8 cellular contexts compared by ENCODE assay signal in the genomic region with DNA sequence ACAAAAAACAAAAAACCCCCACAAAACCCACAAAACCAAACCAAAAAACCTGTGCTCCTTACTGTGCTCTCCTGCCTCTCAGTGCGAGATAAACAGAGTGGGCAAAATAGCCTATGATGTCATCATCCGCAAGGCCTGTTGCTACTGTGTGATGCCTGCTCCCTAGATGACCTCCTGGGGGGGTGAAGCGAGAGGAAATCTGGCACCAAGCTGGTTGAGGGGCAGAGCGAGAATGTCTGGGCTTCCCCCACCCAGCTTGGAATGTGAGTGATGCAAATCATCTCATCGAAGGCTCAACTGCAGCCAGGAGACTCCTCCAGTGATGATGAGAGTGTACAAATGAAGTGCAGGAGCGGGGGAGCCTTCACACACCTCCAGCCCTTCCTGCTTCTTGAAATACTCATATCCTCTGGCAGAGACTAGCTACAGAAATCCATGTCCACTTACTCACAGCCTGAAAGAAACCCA. TPM values are rescaled to one million over a fixed set of nuclear protein-coding genes. Genes with fewer than 3 reads are reported as not detected.
DNase-seq lines count a peak whose midpoint lies in the region; ATAC-seq, FAIRE-seq and TF ChIP-seq lines count a peak whose summit lies in the region.

No MANE protein-coding gene starts in this region.

- no peak overlapping the region for H3K4me3 Mint-ChIP-seq in activated CD4-positive, alpha-beta T cell treated with anti-CD3 and anti-CD28 coated beads, Interleukin-2, amount 10 ng/mL, durations not matched to agents 7 days and 5 days

- H3K36me3 ChIP-seq in skeletal muscle tissue (ENCODE audit: control insufficient read depth in 3 of 3, insufficient read depth in 3 of 3, low read length in 3 of 3) = no peaks in the 10 kb centered on the region

- H3K9ac ChIP-seq in skeletal muscle tissue (ENCODE audit: low read depth in 1 of 3, low read length in 3 of 3) = no peak overlapping the region

- H3K27ac Mint-ChIP-seq in activated CD4-positive, alpha-beta T cell treated with anti-CD3 and anti-CD28 coated beads, Interleukin-2, amount 10 ng/mL, durations not matched to agents 7 days and 5 days = no peak overlapping the region

- POLR2A ChIA-PET in activated CD4-positive, alpha-beta T cell treated with anti-CD3 and anti-CD28 coated beads, Interleukin-2, amount 10 ng/mL, durations not matched to agents 7 days and 5 days (lab: Charles Lee) = no interaction called here

- no peak for TF ChIP-seq CTCF in epithelial cell of proximal tubule (conservative IDR thresholded peaks at IDR 0.05; ENCODE audit: low read depth, low read length)

- DNase-seq in HK-2 (ENCODE audit: unreplicated experiment) (peak; percentile 92), epithelial cell of proximal tubule (ENCODE audit: low read depth) (peak; percentile 92), ureter (ENCODE audit: low spot score) (no peak), GF-D8 (lab: John Stamatoyannopoulos, UW) (no peak)
- DNase-seq in activated CD4-positive, alpha-beta T cell treated with anti-CD3 and anti-CD28 coated beads, Interleukin-2, amount 10 ng/mL, durations not matched to agents 7 days and 5 days = no peak

- ATAC-seq in GM21447 (IDR thresholded peaks at IDR 0.05; ENCODE audit: unreplicated experiment) = peak; percentile 51

- H3K27me3 Mint-ChIP-seq in activated CD4-positive, alpha-beta T cell treated with anti-CD3 and anti-CD28 coated beads, Interleukin-2, amount 10 ng/mL, durations not matched to agents 7 days and 5 days = peaks cover 6% of the 10 kb centered on the region

- H3K4me3 ChIP-seq in epithelial cell of proximal tubule (ENCODE audit: low read depth, low read length) (no peak overlapping the region), skeletal muscle tissue (ENCODE audit: low read length in 3 of 3) (no peak overlapping the region)

- peak overlapping the region; percentile 50 for H3K27ac ChIP-seq in skeletal muscle tissue (ENCODE audit: low read depth, low read length)

- peak; percentile 85 for FAIRE-seq in G401.6 (lab: Jason Lieb, UNC)

- H3K9me3 ChIP-seq in skeletal muscle tissue (ENCODE audit: control insufficient read depth in 3 of 3, low read length in 3 of 3) = no peaks in the 10 kb centered on the region

- peaks cover 27% of the 10 kb centered on the region for H3K4me1 Mint-ChIP-seq in activated CD4-positive, alpha-beta T cell treated with anti-CD3 and anti-CD28 coated beads, Interleukin-2, amount 10 ng/mL, durations not matched to agents 7 days and 5 days

- CTCF ChIA-PET in activated CD4-positive, alpha-beta T cell treated with anti-CD3 and anti-CD28 coated beads, Interleukin-2, amount 10 ng/mL, durations not matched to agents 7 days and 5 days (lab: Charles Lee) = interaction anchor here (1.8 kb wide), 1 partner anchor 17 kb away, joined by 5 read pairs; no protein-coding TSS in a partner anchor

- peaks cover 2% of the 10 kb centered on the region for H3K36me3 Mint-ChIP-seq in activated CD4-positive, alpha-beta T cell treated with anti-CD3 and anti-CD28 coated beads, Interleukin-2, amount 10 ng/mL, durations not matched to agents 7 days and 5 days (ENCODE audit: low read depth)

- peaks cover 12 to 17% (median 13%) of the 10 kb centered on the region in 3 donors for H3K4me1 ChIP-seq in skeletal muscle tissue (ENCODE audit: control insufficient read depth in 3 of 3, insufficient read depth in 3 of 3, low read length in 3 of 3)

- H3K9me3 Mint-ChIP-seq in activated CD4-positive, alpha-beta T cell treated with anti-CD3 and anti-CD28 coated beads, Interleukin-2, amount 10 ng/mL, durations not matched to agents 7 days and 5 days = peaks cover 2% of the 10 kb centered on the region

- H3K27me3 ChIP-seq in skeletal muscle tissue (ENCODE audit: control insufficient read depth in 3 of 3, insufficient read depth in 3 of 3, low read length in 3 of 3) = no peaks in the 10 kb centered on the region

RNA-seq across cellular contexts. Expression of gene MAP4K3, which starts 57.7 kb away (rescaled TPM):
- total RNA-seq in epithelial cell of proximal tubule = 18.3 and 25.1 TPM in 2 replicates
- total RNA-seq in skeletal muscle tissue = 59.5 TPM
- total RNA-seq in ureter = 73.3 TPM
- total RNA-seq in activated CD4-positive, alpha-beta T cell treated with anti-CD3 and anti-CD28 coated beads, Interleukin-2, amount 10 ng/mL, durations not matched to agents 7 days and 5 days = 1 to 10 TPM; 8.1 to 8.7 TPM

Comparison
In these comparisons a context has a peak if more than half of its experiments do, and no peak if none do; other contexts are left out.
1. DNase-seq: peak in HK-2 (single experiment) and epithelial cell of proximal tubule (single experiment); none in ureter (single experiment), activated CD4-positive, alpha-beta T cell treated with anti-CD3 and anti-CD28 coated beads, Interleukin-2, amount 10 ng/mL, durations not matched to agents 7 days and 5 days (single experiment) and GF-D8 (single experiment).